8 cellular contexts compared by ENCODE assay signal in genomic region chr1:167553136-167554027, GRCh38. TPM values are rescaled to one million over a fixed set of nuclear protein-coding genes. Genes with fewer than 3 reads are reported as not detected.
A peak's percentile ranks its signal among the peaks of the same experiment; 100 is the strongest.
DNase-seq lines count a peak whose midpoint lies in the region; ATAC-seq and TF ChIP-seq lines count a peak whose summit lies in the region.

Gene CREG1, minus strand, starts transcription at chr1:167553762.

- H3K9me3 ChIP-seq in H9 (ENCODE audit: control insufficient read depth, low read depth, low read length), result no peaks in the 10 kb centered on the region
- no peaks in the 10 kb centered on the region for H3K9me3 ChIP-seq in MG63

- H3K9me3 Mint-ChIP-seq in H9 (no peaks in the 10 kb centered on the region), nephron progenitor cell (no peaks in the 10 kb centered on the region)
- no peaks in the 10 kb centered on the region for H3K9me3 Mint-ChIP-seq in stimulated activated naive CD8-positive, alpha-beta T cell treated with anti-CD3 and anti-CD28 coated beads, Interleukin-15, amount 100 ng/mL, for 72 hours

- H3K4me3 Mint-ChIP-seq in H9 (peak within 1 kb of the TSS; percentile 72 to 85), nephron progenitor cell (peak within 1 kb of the TSS; percentile 84)
- H3K4me3 Mint-ChIP-seq in stimulated activated naive CD8-positive, alpha-beta T cell treated with anti-CD3 and anti-CD28 coated beads, Interleukin-15, amount 100 ng/mL, for 72 hours, result peak within 1 kb of the TSS; percentile 88 to 93

- H3K27ac ChIP-seq in H9 (ENCODE audit: insufficient read length, low read depth, low read length), result no peak within 1 kb of the TSS

- no peaks in the 10 kb centered on the region for H3K27me3 ChIP-seq in H9 (ENCODE audit: insufficient read depth, low read length)
- no peaks in the 10 kb centered on the region for H3K27me3 ChIP-seq in MG63

- peak within 1 kb of the TSS; percentile 96 for H2AFZ ChIP-seq in H9 (ENCODE audit: low read length)

- H3K27me3 Mint-ChIP-seq in H9 (ENCODE audit: low read depth), result peaks cover 16% of the 10 kb centered on the region
- H3K27me3 Mint-ChIP-seq in nephron progenitor cell (ENCODE audit: low read depth, poor library complexity), result peaks cover 17% of the 10 kb centered on the region
- H3K27me3 Mint-ChIP-seq in stimulated activated naive CD8-positive, alpha-beta T cell treated with anti-CD3 and anti-CD28 coated beads, Interleukin-15, amount 100 ng/mL, for 72 hours, result no peaks in the 10 kb centered on the region

- no peak within 1 kb of the TSS for H3T11ph ChIP-seq in H9 (ENCODE audit: low read length)

- H4K20me1 ChIP-seq in H9 (ENCODE audit: control insufficient read depth, insufficient read depth, insufficient read length), result no peaks in the 10 kb centered on the region

- no peaks in the 10 kb centered on the region for H3K36me3 ChIP-seq in MG63

- DNase-seq in ELR (ENCODE audit: low read depth) (peak; percentile 93), H9 (peak; percentile 96), MG63 (peak; percentile 94), SHP77 treated with DMSO at 0.1 percent for 48 hours (lab: John Stamatoyannopoulos, UW) (peak; percentile 90), fibroblast of the aortic adventitia (ENCODE audit: low read depth) (peak; percentile 86), nephron progenitor cell (peak; percentile 97)
- peak; percentile 96 for DNase-seq in activated effector memory CD4-positive, alpha-beta T cell treated with anti-CD3 and anti-CD28 coated beads, Interleukin-2, amount 50 U/mL, for 16 hours
- peak; percentile 85 to 89 for DNase-seq in stimulated activated naive CD8-positive, alpha-beta T cell treated with anti-CD3 and anti-CD28 coated beads, Interleukin-15, amount 100 ng/mL, for 72 hours

- no peak within 1 kb of the TSS for H2BK15ac ChIP-seq in H9 (ENCODE audit: low read depth, low read length)

- H4K8ac ChIP-seq in H9 (replicated peaks; ENCODE audit: insufficient read length, low read depth, low read length), result no peak within 1 kb of the TSS

- no peak for TF ChIP-seq CTCF in H9 (conservative IDR thresholded peaks at IDR 0.05)
- TF ChIP-seq CTCF in fibroblast of the aortic adventitia (IDR thresholded peaks at IDR 0.05; ENCODE audit: insufficient read depth, low read length), result no peak
- TF ChIP-seq CTCF in nephron progenitor cell (IDR thresholded peaks at IDR 0.05), result no peak

- no peak within 1 kb of the TSS for H3K18ac ChIP-seq in H9 (ENCODE audit: insufficient read length, low read depth, low read length)

- H3K23ac ChIP-seq in H9 (ENCODE audit: insufficient read length, low read depth, low read length), result no peak within 1 kb of the TSS

- H3K4ac ChIP-seq in H9 (ENCODE audit: low read depth, low read length), result no peak within 1 kb of the TSS

- peak; percentile 99 for ATAC-seq in stimulated activated naive CD8-positive, alpha-beta T cell treated with anti-CD3 and anti-CD28 coated beads, Interleukin-15, amount 100 ng/mL, for 72 hours

- no peak within 1 kb of the TSS for H2BK120ac ChIP-seq in H9 (ENCODE audit: low read depth, low read length, poor library complexity, severe bottlenecking)

- H2BK20ac ChIP-seq in H9 (ENCODE audit: low read depth, low read length, poor library complexity, severe bottlenecking), result no peak within 1 kb of the TSS

- H3K36me3 Mint-ChIP-seq in H9 (ENCODE audit: insufficient read depth in 1 of 3, low read depth in 3 of 3) (no peaks in the 10 kb centered on the region; a peak in 1 of 7 replicates), nephron progenitor cell (ENCODE audit: low read depth) (no peaks in the 10 kb centered on the region)

- H3K4me2 ChIP-seq in H9 (ENCODE audit: insufficient read depth, insufficient read length, low read length), result peak within 1 kb of the TSS; percentile 92

- H3K23me2 ChIP-seq in H9 (ENCODE audit: insufficient read length, low read depth, low read length, poor library complexity, severe bottlenecking), result peaks cover 9% of the 10 kb centered on the region

- H3K4me1 ChIP-seq in H9 (ENCODE audit: insufficient read depth, low read length), result peaks cover 3% of the 10 kb centered on the region; the same call in 1 of the 2 replicates

- no peaks in the 10 kb centered on the region for H3K79me2 ChIP-seq in H9 (ENCODE audit: insufficient read depth, low read length)

- no peak within 1 kb of the TSS for H2BK5ac ChIP-seq in H9 (ENCODE audit: insufficient read length, low read length)

- no CpG with 5 or more reads among the region's 90 CpGs for WGBS in H9 (ENCODE audit: extremely low coverage, insufficient read length, low lambda C conversion rate)

- H3K27ac Mint-ChIP-seq in H9, result peak within 1 kb of the TSS in 1 of 3 experiments; percentile 80; a peak in 4 of 7 replicates
- H3K27ac Mint-ChIP-seq in nephron progenitor cell, result no peak within 1 kb of the TSS
- peak within 1 kb of the TSS in 1 of 2 donors; percentile 85 for H3K27ac Mint-ChIP-seq in stimulated activated naive CD8-positive, alpha-beta T cell treated with anti-CD3 and anti-CD28 coated beads, Interleukin-15, amount 100 ng/mL, for 72 hours

- no peak within 1 kb of the TSS for H4K91ac ChIP-seq in H9 (ENCODE audit: insufficient read length, low read depth, low read length)

- no peak within 1 kb of the TSS; the same call in 1 of the 2 replicates for H3K14ac ChIP-seq in H9 (ENCODE audit: insufficient read depth, low read length)

- peak within 1 kb of the TSS; percentile 55 for H3K4me3 ChIP-seq in MG63
- peak within 1 kb of the TSS; percentile 73 for H3K4me3 ChIP-seq in fibroblast of the aortic adventitia (ENCODE audit: low read depth, low read length)

- no peak within 1 kb of the TSS for H2AK5ac ChIP-seq in H9 (ENCODE audit: insufficient read length, low read length)

- no peak within 1 kb of the TSS for H3K56ac ChIP-seq in H9 (ENCODE audit: insufficient read length, low read depth, low read length)

- H3K79me1 ChIP-seq in H9 (ENCODE audit: insufficient read depth, low read depth, low read length, poor library complexity, severe bottlenecking), result no peaks in the 10 kb centered on the region

- peaks cover 8 to 19% of the 10 kb centered on the region in 2 experiments; a peak in 3 of 4 replicates for H3K4me1 Mint-ChIP-seq in H9
- H3K4me1 Mint-ChIP-seq in nephron progenitor cell, result peaks cover 26% of the 10 kb centered on the region
- peaks cover 35% of the 10 kb centered on the region for H3K4me1 Mint-ChIP-seq in stimulated activated naive CD8-positive, alpha-beta T cell treated with anti-CD3 and anti-CD28 coated beads, Interleukin-15, amount 100 ng/mL, for 72 hours

- no peak within 1 kb of the TSS for H2BK12ac ChIP-seq in H9 (ENCODE audit: insufficient read length, low read depth, low read length)

- no peak within 1 kb of the TSS for H4K5ac ChIP-seq in H9 (ENCODE audit: insufficient read length, low read depth, low read length)

- peak within 1 kb of the TSS; percentile 12 for H3K9ac ChIP-seq in H9 (ENCODE audit: extremely low read depth, insufficient read length, low read length)

RNA-seq across cellular contexts. Expression of gene CREG1, which starts in this region (rescaled TPM):
- 19.8 and 20.6 TPM in 2 replicates for total RNA-seq in H9 (2021)
- total RNA-seq in MG63 (2014; rRNA removed; shearing (Covaris generic); ENCODE audit: low replicate concordance), result 60.7 and 65.3 TPM in 2 replicates
- 91.4 and 272 TPM in 2 replicates for total RNA-seq in fibroblast of the aortic adventitia (ENCODE audit: low replicate concordance)
